In the genomic region with DNA sequence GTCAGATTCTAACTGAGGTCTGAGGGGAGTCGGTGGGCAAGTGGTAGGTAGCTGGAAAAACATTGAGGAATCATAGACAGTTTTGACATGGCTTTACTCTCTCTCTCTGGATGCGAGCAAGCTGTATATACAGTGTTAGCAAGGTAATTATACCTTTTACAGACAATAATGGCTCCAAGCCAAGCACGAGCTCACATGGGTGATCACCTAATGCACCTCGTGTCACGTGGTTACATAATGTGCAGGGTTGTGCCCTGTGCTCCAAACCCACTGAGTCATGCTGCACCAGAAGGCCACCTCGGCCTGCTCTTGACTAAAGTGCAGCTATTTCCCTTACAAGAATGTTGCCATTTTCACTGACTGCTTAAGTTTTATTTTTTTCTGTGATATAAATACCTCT, we compare ENCODE assay signal across 19 cellular contexts. TPM values are rescaled to one million over a fixed set of nuclear protein-coding genes. Genes with fewer than 3 reads are reported as not detected.
DNase-seq lines count a peak whose midpoint lies in the region; FAIRE-seq and TF ChIP-seq lines count a peak whose summit lies in the region.
"Had no signal": no experiment of that assay in that cellular context is flagged by ENCODE, and none has a peak within 500 bp of the region (broad histone marks: within the 10 kb centered on the region; RNA-seq: fewer than 3 reads in every experiment).

No MANE protein-coding gene starts in this region.

- H3K4me1 ChIP-seq in breast epithelium: no peaks in the 10 kb centered on the region
- H3K4me1 ChIP-seq: upper lobe of left lung had no signal

- no peak for TF ChIP-seq POLR2A in breast epithelium (IDR thresholded peaks at IDR 0.05)

- no peaks in the 10 kb centered on the region for H3K9me3 ChIP-seq in breast epithelium
- H3K9me3 ChIP-seq: upper lobe of left lung had no signal

- no peaks in the 10 kb centered on the region for H3K36me3 Mint-ChIP-seq in MCF 10A (ENCODE audit: insufficient read depth, unreplicated experiment)
- H3K36me3 Mint-ChIP-seq: activated naive CD8-positive, alpha-beta T cell treated with anti-CD3 and anti-CD28 coated beads for 36 hours; stimulated activated memory B cell treated with anti-CD40 and anti-IgM and Interleukin-4, amounts not matched to agents 10 μg/mL and 1 μg/mL and 100 μg/mL, for 72 hours had no signal

- no peak overlapping the region for H3K27ac Mint-ChIP-seq in MCF 10A (ENCODE audit: low read depth, unreplicated experiment)
- H3K27ac Mint-ChIP-seq: activated naive CD8-positive, alpha-beta T cell treated with anti-CD3 and anti-CD28 coated beads for 36 hours; stimulated activated memory B cell treated with anti-CD40 and anti-IgM and Interleukin-4, amounts not matched to agents 10 μg/mL and 1 μg/mL and 100 μg/mL, for 72 hours had no signal

- intact Hi-C loops in MCF 10A (cut with micrococcal nuclease) (loop anchor here (10.0 kb wide), 1 partner anchor 268 kb away; no protein-coding TSS in a partner anchor), breast epithelium (cut with DNase I; ENCODE audit: low total_unique reads) (no loop called here)

- H3K4me1 Mint-ChIP-seq in MCF 10A (ENCODE audit: insufficient read depth, unreplicated experiment): peaks cover 7% of the 10 kb centered on the region

- no peak overlapping the region for H3K27ac ChIP-seq in breast epithelium
- H3K27ac ChIP-seq: cardiac muscle cell, skin epidermis, upper lobe of left lung had no signal

- H3K4me3 Mint-ChIP-seq in MCF 10A (ENCODE audit: unreplicated experiment): no peak overlapping the region
- H3K4me3 Mint-ChIP-seq: activated naive CD8-positive, alpha-beta T cell treated with anti-CD3 and anti-CD28 coated beads for 36 hours; activated T-cell treated with anti-CD3 and anti-CD28 coated beads, Interleukin-2, amount 50 U/mL, for 4 hours; stimulated activated memory B cell treated with anti-CD40 and anti-IgM and Interleukin-4, amounts not matched to agents 10 μg/mL and 1 μg/mL and 100 μg/mL, for 72 hours had no signal

- H3K27me3 ChIP-seq in breast epithelium (no peaks in the 10 kb centered on the region), bronchial epithelial cell (ENCODE audit: control insufficient read depth, insufficient read depth, low read length) (no peaks in the 10 kb centered on the region)
- H3K27me3 ChIP-seq: cardiac muscle cell, upper lobe of left lung had no signal

- FAIRE-seq in bronchial epithelial cell (lab: Jason Lieb, UNC): no peak

- BruUV-seq in MCF 10A (replicated peaks; lab: Mats Ljungman, UMichigan): no TSS peak

- DNase-seq in MCF 10A (ENCODE audit: unreplicated experiment) (peak; percentile 64), breast epithelium (ENCODE audit: low spot score in 2 of 2) (no peak), NCI-H2227 treated with DMSO at 0.1 percent for 48 hours (lab: John Stamatoyannopoulos, UW) (peak; percentile 26), bronchial epithelial cell (ENCODE audit: low read depth) (peak; percentile 81), T-helper 9 cell (no peak), GM10248 (ENCODE audit: extremely low spot score) (no peak), MV-4-11 (lab: John Stamatoyannopoulos, UW) (no peak)
- DNase-seq in activated CD4-positive, alpha-beta T cell treated with anti-CD3 and anti-CD28 coated beads for 1 hour: no peak
- DNase-seq: activated CD4-positive, alpha-beta T cell treated with anti-CD3 and anti-CD28 coated beads, Interleukin-2, amount 50 U/mL, for 1 hour; activated naive CD8-positive, alpha-beta T cell treated with anti-CD3 and anti-CD28 coated beads for 36 hours; activated T-cell treated with anti-CD3 and anti-CD28 coated beads, Interleukin-2, amount 50 U/mL, for 4 hours; effector memory CD4-positive, alpha-beta T cell; NCI-H1048 had no signal

- no peak overlapping the region for H3K4me3 ChIP-seq in breast epithelium
- no peak overlapping the region for H3K4me3 ChIP-seq in bronchial epithelial cell (ENCODE audit: low read depth, low read length)
- H3K4me3 ChIP-seq: cardiac muscle cell, skin epidermis, upper lobe of left lung had no signal

- TF ChIP-seq CTCF in MCF 10A (IDR thresholded peaks at IDR 0.05; ENCODE audit: unreplicated experiment) (no peak), breast epithelium (IDR thresholded peaks at IDR 0.05) (no peak), bronchial epithelial cell (IDR thresholded peaks at IDR 0.05; ENCODE audit: insufficient read depth, low read length, severe bottlenecking) (no peak), GM10248 (IDR thresholded peaks at IDR 0.05; ENCODE audit: control extremely low read depth, extremely low read depth, low read depth, missing control alignments) (no peak)

- POLR2A ChIA-PET in MCF 10A (lab: Yijun Ruan, JAX) (interaction anchor here (0.8 to 4.5 kb wide), 4 partner anchors 8 to 63 kb away, joined by 3 to 26 read pairs (median 6); a partner anchor contains a TSS), GM10248 (lab: Yijun Ruan, JAX) (interaction anchor here (0.6 kb wide), 1 partner anchor 21 kb away, joined by 4 read pairs; no protein-coding TSS in a partner anchor)

- H3K9me3 Mint-ChIP-seq in MCF 10A (ENCODE audit: unreplicated experiment): no peaks in the 10 kb centered on the region
- H3K9me3 Mint-ChIP-seq: activated naive CD8-positive, alpha-beta T cell treated with anti-CD3 and anti-CD28 coated beads for 36 hours; activated T-cell treated with anti-CD3 and anti-CD28 coated beads, Interleukin-2, amount 50 U/mL, for 4 hours; stimulated activated memory B cell treated with anti-CD40 and anti-IgM and Interleukin-4, amounts not matched to agents 10 μg/mL and 1 μg/mL and 100 μg/mL, for 72 hours had no signal

- CTCF ChIA-PET in MCF 10A (lab: Yijun Ruan, JAX): interaction anchor here (0.6 to 3.0 kb wide), 10 partner anchors 13 to 1753 kb away, joined by 3 to 20 read pairs (median 3); a partner anchor contains a TSS
- CTCF ChIA-PET in GM10248 (lab: Yijun Ruan, JAX): interaction anchor here (1.3 to 2.2 kb wide), 3 partner anchors 66 to 86 kb away, joined by 3 to 8 read pairs (median 5); no protein-coding TSS in a partner anchor

- H3K27me3 Mint-ChIP-seq in MCF 10A (ENCODE audit: insufficient read depth, unreplicated experiment): no peaks in the 10 kb centered on the region
- H3K27me3 Mint-ChIP-seq: activated naive CD8-positive, alpha-beta T cell treated with anti-CD3 and anti-CD28 coated beads for 36 hours; stimulated activated memory B cell treated with anti-CD40 and anti-IgM and Interleukin-4, amounts not matched to agents 10 μg/mL and 1 μg/mL and 100 μg/mL, for 72 hours had no signal

- no peaks in the 10 kb centered on the region for H3K36me3 ChIP-seq in breast epithelium
- H3K36me3 ChIP-seq in bronchial epithelial cell (ENCODE audit: control insufficient read depth, insufficient read depth, low read length): no peaks in the 10 kb centered on the region
- H3K36me3 ChIP-seq: cardiac muscle cell, upper lobe of left lung had no signal

RNA-seq across cellular contexts. Expression of a gene that starts 7.6 kb away (rescaled TPM):
- total RNA-seq in MCF 10A (2022): 87.8 and 113 TPM in 2 replicates
- total RNA-seq in breast epithelium: 10 to 100 TPM in 1 of 3 donors, 1 to 10 TPM in 2; 1.3 to 30.3 (median 1.6) TPM
- 15.3 and 84.4 TPM in 2 replicates for total RNA-seq in bronchial epithelial cell
- total RNA-seq: activated naive CD8-positive, alpha-beta T cell treated with anti-CD3 and anti-CD28 coated beads for 36 hours; activated T-cell treated with anti-CD3 and anti-CD28 coated beads, Interleukin-2, amount 50 U/mL, for 4 hours; cardiac muscle cell had no signal

RNA-seq across cellular contexts. Expression of a gene that starts 20.2 kb away (rescaled TPM):
- 35.5 and 39.0 TPM in 2 replicates for total RNA-seq in MCF 10A (2022)
- total RNA-seq in breast epithelium: 100 to 1,000 TPM in 1 of 3 donors, 10 to 100 TPM in 2; 39.8 to 122 (median 72.8) TPM
- 13.4 and 18.2 TPM in 2 replicates for total RNA-seq in bronchial epithelial cell

RNA-seq across cellular contexts. Expression of a gene that starts 52.4 kb away (rescaled TPM):
- not detected in 2 replicates for total RNA-seq in MCF 10A (2022)
- under 1 TPM in 1 of 3 donors, not detected in 2; under 0.01 TPM for total RNA-seq in breast epithelium
- 0.26 TPM in 1 of 2 replicates, not detected in the other for total RNA-seq in bronchial epithelial cell
- total RNA-seq: activated naive CD8-positive, alpha-beta T cell treated with anti-CD3 and anti-CD28 coated beads for 36 hours; cardiac muscle cell; osteoblast; SK-MEL-5 had no signal

Comparison
In these comparisons a context has a peak if more than half of its experiments do, and no peak if none do; other contexts are left out.
1. DNase-seq: peak in MCF 10A (single experiment), NCI-H2227 treated with DMSO at 0.1 percent for 48 hours (single experiment) and bronchial epithelial cell (single experiment); none in breast epithelium (0 of 2), T-helper 9 cell (single experiment), GM10248 (single experiment), MV-4-11 (single experiment) and activated CD4-positive, alpha-beta T cell treated with anti-CD3 and anti-CD28 coated beads for 1 hour (single experiment).